In the genomic region with DNA sequence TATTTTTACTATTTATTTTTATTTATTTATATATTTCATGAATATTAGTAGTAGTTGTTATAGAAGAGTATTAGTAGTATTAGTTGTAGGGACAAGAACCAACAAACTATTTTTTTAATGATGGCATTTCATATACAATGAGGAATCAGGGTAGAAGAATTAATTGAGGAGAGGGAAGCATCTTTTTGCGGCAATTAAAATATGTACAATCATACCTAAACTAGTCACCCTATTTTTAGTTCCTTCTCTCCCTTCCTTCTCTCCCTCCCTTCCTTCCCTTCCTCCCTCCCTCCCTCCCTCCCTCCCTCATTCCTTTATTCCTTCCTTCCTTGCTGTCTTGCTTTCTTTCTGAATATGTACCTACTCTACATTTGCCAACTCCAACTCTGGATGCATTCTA, we compare ENCODE assay signal across 29 cellular contexts.
"Had no signal": no experiment of that assay in that cellular context is flagged by ENCODE, and none has a peak within 500 bp of the region (broad histone marks: within the 10 kb centered on the region; RNA-seq: fewer than 3 reads in every experiment).

No MANE protein-coding gene starts in this region.

- H3K36me3 ChIP-seq: stomach, suprapubic skin, thoracic aorta, thyroid gland, tibial artery, tibial nerve, transverse colon, upper lobe of left lung, upper lobe of right lung, uterus, vagina had no signal

- H3K36me3 Mint-ChIP-seq: stimulated activated effector memory CD8-positive, alpha-beta T cell treated with anti-CD3 and anti-CD28 coated beads, Interleukin-12 subunit alpha, Interleukin-12 subunit beta, amount 100 ng/mL, for 72 hours; stimulated activated memory B cell treated with anti-CD40 and anti-IgM and Interleukin-4, amounts not matched to agents 10 μg/mL and 1 μg/mL and 100 μg/mL, for 72 hours; stimulated activated naive B cell treated with anti-CD40 and anti-IgM and Interleukin-4, amounts not matched to agents 10 μg/mL and 1 μg/mL and 100 μg/mL, for 72 hours; type B pancreatic cell had no signal

- H3K4me1 ChIP-seq: stomach, testis, thyroid gland, tibial artery, transverse colon, upper lobe of left lung, upper lobe of right lung, uterus, vagina had no signal

- H3K27me3 ChIP-seq: stomach, suprapubic skin, testis, thyroid gland, tibial artery, tibial nerve, transverse colon, upper lobe of left lung, upper lobe of right lung, uterus, vagina had no signal

- H3K27ac ChIP-seq: stomach, suprapubic skin, testis, thoracic aorta, thyroid gland, tibial artery, tibial nerve, transverse colon, upper lobe of left lung, upper lobe of right lung, uterus, vagina had no signal

- H3K9me3 Mint-ChIP-seq: stimulated activated effector memory CD8-positive, alpha-beta T cell treated with anti-CD3 and anti-CD28 coated beads, Interleukin-12 subunit alpha, Interleukin-12 subunit beta, amount 100 ng/mL, for 72 hours; stimulated activated memory B cell treated with anti-CD40 and anti-IgM and Interleukin-4, amounts not matched to agents 10 μg/mL and 1 μg/mL and 100 μg/mL, for 72 hours; stimulated activated naive B cell treated with anti-CD40 and anti-IgM and Interleukin-4, amounts not matched to agents 10 μg/mL and 1 μg/mL and 100 μg/mL, for 72 hours; stimulated activated naive CD8-positive, alpha-beta T cell treated with anti-CD3 and anti-CD28 coated beads, Interleukin-15, amount 100 ng/mL, for 72 hours; stimulated activated naive CD8-positive, alpha-beta T cell treated with anti-CD3 and anti-CD28 coated beads, Interleukin-15, Interleukin-2, amounts not matched to agents 100 ng/mL and 50 ng/mL, for 24 hours; type B pancreatic cell had no signal

- H3K9me3 ChIP-seq: stomach, suprapubic skin, testis, thoracic aorta, thyroid gland, tibial artery, tibial nerve, transverse colon, upper lobe of left lung, upper lobe of right lung, uterus, vagina had no signal

- H3K4me3 Mint-ChIP-seq: stimulated activated effector memory CD8-positive, alpha-beta T cell treated with anti-CD3 and anti-CD28 coated beads, Interleukin-12 subunit alpha, Interleukin-12 subunit beta, amount 100 ng/mL, for 72 hours; stimulated activated memory B cell treated with anti-CD40 and anti-IgM and Interleukin-4, amounts not matched to agents 10 μg/mL and 1 μg/mL and 100 μg/mL, for 72 hours; stimulated activated naive B cell treated with anti-CD40 and anti-IgM and Interleukin-4, amounts not matched to agents 10 μg/mL and 1 μg/mL and 100 μg/mL, for 72 hours; stimulated activated naive CD8-positive, alpha-beta T cell treated with anti-CD3 and anti-CD28 coated beads, Interleukin-15, amount 100 ng/mL, for 72 hours; stimulated activated naive CD8-positive, alpha-beta T cell treated with anti-CD3 and anti-CD28 coated beads, Interleukin-15, Interleukin-2, amounts not matched to agents 100 ng/mL and 50 ng/mL, for 24 hours; type B pancreatic cell had no signal

- DNase-seq: stimulated activated CD4-positive, alpha-beta T cell treated with anti-CD3 and anti-CD28 coated beads, Interleukin-2, amount 100 ng/mL, for 48 hours; stimulated activated CD4-positive, alpha-beta T cell treated with anti-CD3 and anti-CD28 coated beads, Interleukin-4, amount 100 ng/mL, for 1 hour; stimulated activated CD4-positive, alpha-beta T cell treated with anti-CD3 and anti-CD28 coated beads, Interleukin-4, amount 100 ng/mL, for 24 hours; stimulated activated CD4-positive, alpha-beta T cell treated with anti-CD3 and anti-CD28 coated beads, Interleukin-4, amount 100 ng/mL, for 4 hours; stimulated activated CD8-positive, alpha-beta memory T cell treated with anti-CD3 and anti-CD28 coated beads, Interleukin-4, amount 100 ng/mL, for 48 hours; stimulated activated naive B cell treated with anti-CD40 and anti-IgM and Interleukin-4, amounts not matched to agents 10 μg/mL and 1 μg/mL and 100 μg/mL, for 72 hours; stimulated activated naive CD4-positive, alpha-beta T cell; stimulated activated naive CD4-positive, alpha-beta T cell treated with Interleukin-2 at 50 U/mL for 16 hours; stimulated activated naive CD8-positive, alpha-beta T cell treated with anti-CD3 and anti-CD28 coated beads, Interleukin-15, amount 100 ng/mL, for 72 hours; stimulated activated naive CD8-positive, alpha-beta T cell treated with anti-CD3 and anti-CD28 coated beads, Interleukin-15, Interleukin-2, amounts not matched to agents 100 U/mL and 50 U/mL, for 24 hours; stomach; substantia nigra; testis; thyroid gland; tibial artery; transverse colon; trophoblast cell; upper lobe of left lung; upper lobe of right lung; uterus had no signal

- FAIRE-seq: urothelium cell line had no signal

- H3K4me1 Mint-ChIP-seq: stimulated activated effector memory CD8-positive, alpha-beta T cell treated with anti-CD3 and anti-CD28 coated beads, Interleukin-12 subunit alpha, Interleukin-12 subunit beta, amount 100 ng/mL, for 72 hours; stimulated activated memory B cell treated with anti-CD40 and anti-IgM and Interleukin-4, amounts not matched to agents 10 μg/mL and 1 μg/mL and 100 μg/mL, for 72 hours; stimulated activated naive B cell treated with anti-CD40 and anti-IgM and Interleukin-4, amounts not matched to agents 10 μg/mL and 1 μg/mL and 100 μg/mL, for 72 hours; stimulated activated naive CD8-positive, alpha-beta T cell treated with anti-CD3 and anti-CD28 coated beads, Interleukin-15, amount 100 ng/mL, for 72 hours had no signal

- H3K27ac Mint-ChIP-seq: stimulated activated effector memory CD8-positive, alpha-beta T cell treated with anti-CD3 and anti-CD28 coated beads, Interleukin-12 subunit alpha, Interleukin-12 subunit beta, amount 100 ng/mL, for 72 hours; stimulated activated memory B cell treated with anti-CD40 and anti-IgM and Interleukin-4, amounts not matched to agents 10 μg/mL and 1 μg/mL and 100 μg/mL, for 72 hours; stimulated activated naive B cell treated with anti-CD40 and anti-IgM and Interleukin-4, amounts not matched to agents 10 μg/mL and 1 μg/mL and 100 μg/mL, for 72 hours; stimulated activated naive CD8-positive, alpha-beta T cell treated with anti-CD3 and anti-CD28 coated beads, Interleukin-15, amount 100 ng/mL, for 72 hours; stimulated activated naive CD8-positive, alpha-beta T cell treated with anti-CD3 and anti-CD28 coated beads, Interleukin-15, Interleukin-2, amounts not matched to agents 100 ng/mL and 50 ng/mL, for 24 hours; type B pancreatic cell had no signal

- ATAC-seq: stimulated activated effector memory CD8-positive, alpha-beta T cell treated with anti-CD3 and anti-CD28 coated beads, Interleukin-12 subunit alpha, Interleukin-12 subunit beta, amount 100 ng/mL, for 72 hours; stimulated activated memory B cell treated with anti-CD40 and anti-IgM and Interleukin-4, amounts not matched to agents 10 μg/mL and 1 μg/mL and 100 μg/mL, for 72 hours; stimulated activated naive B cell treated with anti-CD40 and anti-IgM and Interleukin-4, amounts not matched to agents 10 μg/mL and 1 μg/mL and 100 μg/mL, for 72 hours; stimulated activated naive CD8-positive, alpha-beta T cell treated with anti-CD3 and anti-CD28 coated beads, Interleukin-15, amount 100 ng/mL, for 72 hours; stimulated activated naive CD8-positive, alpha-beta T cell treated with anti-CD3 and anti-CD28 coated beads, Interleukin-15, Interleukin-2, amounts not matched to agents 100 U/mL and 50 U/mL, for 24 hours; upper lobe of right lung had no signal

- H3K4me3 ChIP-seq: stomach, suprapubic skin, testis, thoracic aorta, thyroid gland, tibial artery, tibial nerve, transverse colon, upper lobe of left lung, upper lobe of right lung, uterus, vagina had no signal

- H3K27me3 Mint-ChIP-seq: stimulated activated memory B cell treated with anti-CD40 and anti-IgM and Interleukin-4, amounts not matched to agents 10 μg/mL and 1 μg/mL and 100 μg/mL, for 72 hours; stimulated activated naive B cell treated with anti-CD40 and anti-IgM and Interleukin-4, amounts not matched to agents 10 μg/mL and 1 μg/mL and 100 μg/mL, for 72 hours; stimulated activated naive CD8-positive, alpha-beta T cell treated with anti-CD3 and anti-CD28 coated beads, Interleukin-15, Interleukin-2, amounts not matched to agents 100 ng/mL and 50 ng/mL, for 24 hours; type B pancreatic cell had no signal
